In genomic region chr5:1801954-1802295, GRCh38 we compare ENCODE assay signal across 8 cellular contexts. TPM values are rescaled to one million over a fixed set of nuclear protein-coding genes. Genes with fewer than 3 reads are reported as not detected.
A peak's percentile ranks its signal among the peaks of the same experiment; 100 is the strongest.
DNase-seq lines count a peak whose midpoint lies in the region; ATAC-seq and TF ChIP-seq lines count a peak whose summit lies in the region.

No MANE protein-coding gene starts in this region.

- ATAC-seq in CD4-positive, alpha-beta T cell (ENCODE audit: poor library complexity), result no peak
- no peak for ATAC-seq in activated naive CD8-positive, alpha-beta T cell treated with anti-CD3 and anti-CD28 coated beads, Interleukin-2, amount 50 U/mL, for 24 hours
- ATAC-seq in HG02973 (IDR thresholded peaks at IDR 0.05; ENCODE audit: unreplicated experiment), result no peak

- peak overlapping the region; percentile 100 for H3K4me3 Mint-ChIP-seq in CD4-positive, alpha-beta T cell
- peak overlapping the region; percentile 94 for H3K4me3 Mint-ChIP-seq in activated naive CD8-positive, alpha-beta T cell treated with anti-CD3 and anti-CD28 coated beads, Interleukin-2, amount 50 U/mL, for 24 hours

- H3K4me3 ChIP-seq in tibial artery, result peak overlapping the region; percentile 58 to 83

- intact Hi-C loops in CD4-positive, alpha-beta T cell (cut with DNase I, micrococcal nuclease), result loop anchor here (1.0 to 5.0 kb wide), 4 partner anchors 9 to 910 kb away; partner anchors contain the start of genes BRD9 (in 1 of the 2) and TRIP13 (in 1 of the 2)
- intact Hi-C loops in tibial artery (cut with DNase I; ENCODE audit: low total_unique reads), result no loop called here

- H3K4me1 ChIP-seq in tibial artery, result peaks cover 0 to 27% (median 17%) of the 10 kb centered on the region in 4 donors

- POLR2A ChIA-PET in CD4-positive, alpha-beta T cell (lab: Charles Lee), result interaction anchor here (2.5 kb wide), 1 partner anchor 9 kb away, joined by 15 read pairs; no protein-coding TSS in a partner anchor

- peaks cover 88% of the 10 kb centered on the region for H3K36me3 Mint-ChIP-seq in CD4-positive, alpha-beta T cell (ENCODE audit: low read depth)
- peaks cover 59% of the 10 kb centered on the region for H3K36me3 Mint-ChIP-seq in activated naive CD8-positive, alpha-beta T cell treated with anti-CD3 and anti-CD28 coated beads, Interleukin-2, amount 50 U/mL, for 24 hours (ENCODE audit: low read depth)

- H3K36me3 ChIP-seq in tibial artery, result peaks cover 47 to 62% (median 51%) of the 10 kb centered on the region in 3 donors

- no peak for DNase-seq in CD4-positive, alpha-beta T cell
- DNase-seq in HuH-7.5 (ENCODE audit: low spot score) (peak; percentile 22), kidney glomerular epithelial cell (lab: John Stamatoyannopoulos, UW) (peak; percentile 38), tibial artery (peak in 1 of 2 donors; percentile 27), COLO668 (lab: John Stamatoyannopoulos, UW; ENCODE audit: unreplicated experiment) (no peak), NCI-H1694 treated with DMSO at 0.1 percent for 48 hours (lab: John Stamatoyannopoulos, UW) (no peak)
- no peak for DNase-seq in activated naive CD8-positive, alpha-beta T cell treated with anti-CD3 and anti-CD28 coated beads, Interleukin-2, amount 50 U/mL, for 24 hours

- H3K27ac Mint-ChIP-seq in CD4-positive, alpha-beta T cell, result peak overlapping the region; percentile 99
- H3K27ac Mint-ChIP-seq in activated naive CD8-positive, alpha-beta T cell treated with anti-CD3 and anti-CD28 coated beads, Interleukin-2, amount 50 U/mL, for 24 hours, result peak overlapping the region; percentile 94

- H3K4me1 Mint-ChIP-seq in CD4-positive, alpha-beta T cell (ENCODE audit: low read depth), result peaks cover 65% of the 10 kb centered on the region
- H3K4me1 Mint-ChIP-seq in activated naive CD8-positive, alpha-beta T cell treated with anti-CD3 and anti-CD28 coated beads, Interleukin-2, amount 50 U/mL, for 24 hours, result peaks cover 55% of the 10 kb centered on the region

- no peaks in the 10 kb centered on the region for H3K9me3 Mint-ChIP-seq in CD4-positive, alpha-beta T cell
- H3K9me3 Mint-ChIP-seq in activated naive CD8-positive, alpha-beta T cell treated with anti-CD3 and anti-CD28 coated beads, Interleukin-2, amount 50 U/mL, for 24 hours, result no peaks in the 10 kb centered on the region

- H3K9me3 ChIP-seq in CD4-positive, alpha-beta T cell (ENCODE audit: control insufficient read depth, low read length), result no peaks in the 10 kb centered on the region
- no peaks in the 10 kb centered on the region for H3K9me3 ChIP-seq in tibial artery

- no peak for TF ChIP-seq CTCF in CD4-positive, alpha-beta T cell (IDR thresholded peaks at IDR 0.05)
- no peak for TF ChIP-seq CTCF in tibial artery (IDR thresholded peaks at IDR 0.05)

- no peaks in the 10 kb centered on the region for H3K27me3 ChIP-seq in CD4-positive, alpha-beta T cell (ENCODE audit: control insufficient read depth, insufficient read depth, low read length)
- no peaks in the 10 kb centered on the region for H3K27me3 ChIP-seq in tibial artery

- H3K27ac ChIP-seq in CD4-positive, alpha-beta T cell (ENCODE audit: low read depth, low read length), result peak overlapping the region; percentile 89
- peak overlapping the region; percentile 58 to 81 for H3K27ac ChIP-seq in tibial artery

- H3K27me3 Mint-ChIP-seq in CD4-positive, alpha-beta T cell, result no peaks in the 10 kb centered on the region
- H3K27me3 Mint-ChIP-seq in activated naive CD8-positive, alpha-beta T cell treated with anti-CD3 and anti-CD28 coated beads, Interleukin-2, amount 50 U/mL, for 24 hours, result no peaks in the 10 kb centered on the region

- CTCF ChIA-PET in CD4-positive, alpha-beta T cell (lab: Charles Lee), result interaction anchor here (2.2 kb wide), 1 partner anchor 9 kb away, joined by 5 read pairs; no protein-coding TSS in a partner anchor

RNA-seq across cellular contexts. Expression of gene NDUFS6, which starts 0.7 kb away (rescaled TPM):
- total RNA-seq in CD4-positive, alpha-beta T cell, result 10 to 100 TPM; 13.1 to 17.5 TPM

RNA-seq across cellular contexts. Expression of gene MRPL36, which starts 2.3 kb away (rescaled TPM):
- total RNA-seq in CD4-positive, alpha-beta T cell, result 10 to 100 TPM; 14.3 to 18.2 TPM

Comparison
In these comparisons a context has a peak if more than half of its experiments do, and no peak if none do; other contexts are left out.
1. DNase-seq: peak in HuH-7.5 (single experiment) and kidney glomerular epithelial cell (single experiment); none in CD4-positive, alpha-beta T cell (0 of 10), activated naive CD8-positive, alpha-beta T cell treated with anti-CD3 and anti-CD28 coated beads, Interleukin-2, amount 50 U/mL, for 24 hours (single experiment), COLO668 (single experiment) and NCI-H1694 treated with DMSO at 0.1 percent for 48 hours (single experiment).